In the genomic region with DNA sequence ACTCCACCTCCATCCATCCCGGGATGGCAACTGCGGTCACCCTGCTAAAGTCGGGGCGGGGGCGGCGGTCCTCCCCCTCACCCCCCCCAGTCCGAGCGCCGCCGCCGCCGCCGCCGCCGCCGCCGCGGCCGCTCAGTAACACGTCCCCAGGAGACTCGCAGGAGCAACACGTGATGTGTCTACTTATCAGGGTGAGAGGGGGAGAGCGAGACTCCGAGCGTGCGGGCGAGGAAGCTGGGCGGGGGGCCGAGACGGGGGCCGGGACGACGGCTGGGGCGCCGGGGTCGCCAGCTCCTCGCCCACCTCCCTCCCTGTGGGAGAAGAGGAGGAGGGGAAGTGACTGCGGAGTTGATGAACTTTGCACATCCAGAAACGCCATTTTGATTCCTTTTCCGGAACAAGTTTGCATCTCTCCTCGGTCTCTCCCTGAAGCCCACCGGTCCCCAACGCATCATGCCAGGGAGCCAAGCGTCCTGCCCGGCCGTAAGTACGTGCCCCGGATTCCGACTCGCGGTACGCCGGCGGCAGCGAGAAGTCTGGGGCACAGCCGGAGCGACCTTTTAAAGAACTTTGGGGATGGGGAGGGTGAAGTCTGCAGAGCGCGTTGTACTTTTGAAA, we compare ENCODE assay signal across 8 cellular contexts. TPM values are rescaled to one million over a fixed set of nuclear protein-coding genes. Genes with fewer than 3 reads are reported as not detected.
DNase-seq lines count a peak whose midpoint lies in the region; ATAC-seq and TF ChIP-seq lines count a peak whose summit lies in the region.

A gene with protein sequence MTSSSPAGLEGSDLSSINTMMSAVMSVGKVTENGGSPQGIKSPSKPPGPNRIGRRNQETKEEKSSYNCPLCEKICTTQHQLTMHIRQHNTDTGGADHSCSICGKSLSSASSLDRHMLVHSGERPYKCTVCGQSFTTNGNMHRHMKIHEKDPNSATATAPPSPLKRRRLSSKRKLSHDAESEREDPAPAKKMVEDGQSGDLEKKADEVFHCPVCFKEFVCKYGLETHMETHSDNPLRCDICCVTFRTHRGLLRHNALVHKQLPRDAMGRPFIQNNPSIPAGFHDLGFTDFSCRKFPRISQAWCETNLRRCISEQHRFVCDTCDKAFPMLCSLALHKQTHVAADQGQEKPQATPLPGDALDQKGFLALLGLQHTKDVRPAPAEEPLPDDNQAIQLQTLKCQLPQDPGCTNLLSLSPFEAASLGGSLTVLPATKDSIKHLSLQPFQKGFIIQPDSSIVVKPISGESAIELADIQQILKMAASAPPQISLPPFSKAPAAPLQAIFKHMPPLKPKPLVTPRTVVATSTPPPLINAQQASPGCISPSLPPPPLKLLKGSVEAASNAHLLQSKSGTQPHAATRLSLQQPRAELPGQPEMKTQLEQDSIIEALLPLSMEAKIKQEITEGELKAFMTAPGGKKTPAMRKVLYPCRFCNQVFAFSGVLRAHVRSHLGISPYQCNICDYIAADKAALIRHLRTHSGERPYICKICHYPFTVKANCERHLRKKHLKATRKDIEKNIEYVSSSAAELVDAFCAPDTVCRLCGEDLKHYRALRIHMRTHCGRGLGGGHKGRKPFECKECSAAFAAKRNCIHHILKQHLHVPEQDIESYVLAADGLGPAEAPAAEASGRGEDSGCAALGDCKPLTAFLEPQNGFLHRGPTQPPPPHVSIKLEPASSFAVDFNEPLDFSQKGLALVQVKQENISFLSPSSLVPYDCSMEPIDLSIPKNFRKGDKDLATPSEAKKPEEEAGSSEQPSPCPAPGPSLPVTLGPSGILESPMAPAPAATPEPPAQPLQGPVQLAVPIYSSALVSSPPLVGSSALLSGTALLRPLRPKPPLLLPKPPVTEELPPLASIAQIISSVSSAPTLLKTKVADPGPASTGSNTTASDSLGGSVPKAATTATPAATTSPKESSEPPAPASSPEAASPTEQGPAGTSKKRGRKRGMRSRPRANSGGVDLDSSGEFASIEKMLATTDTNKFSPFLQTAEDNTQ (N-terminal part only) (plus strand): TSS at position 384 of the 618 bp plus-strand sequence. CDS start 73,951 bp downstream, outside the sequence.

- H3K18ac ChIP-seq in neuronal stem cell (ENCODE audit: low read length), result peak within 1 kb of the TSS; percentile 100

- H3K36me3 Mint-ChIP-seq in CD4-positive, alpha-beta memory T cell, result peaks cover 0 to 19% of the 10 kb centered on the region in 2 donors
- H3K36me3 Mint-ChIP-seq in type B pancreatic cell, result peaks cover 3% of the 10 kb centered on the region

- peaks cover 7% of the 10 kb centered on the region for H3K79me1 ChIP-seq in neuronal stem cell (ENCODE audit: low read depth, low read length)

- H3K4me1 ChIP-seq in CD4-positive, alpha-beta memory T cell (ENCODE audit: insufficient read depth, low read length), result peaks cover 36% of the 10 kb centered on the region
- H3K4me1 ChIP-seq in neuronal stem cell (ENCODE audit: control insufficient read depth in 2 of 2, insufficient read depth in 1 of 2, low read depth in 1 of 2, low read length in 2 of 2), result peaks cover 7 to 24% of the 10 kb centered on the region in 2 donors

- H3K27ac ChIP-seq in CD4-positive, alpha-beta memory T cell (ENCODE audit: low read depth, low read length), result peak within 1 kb of the TSS; percentile 74
- H3K27ac ChIP-seq in RWPE1 (peak within 1 kb of the TSS; percentile 90), neuronal stem cell (replicated peaks; ENCODE audit: low read length) (peak within 1 kb of the TSS; percentile 67)

- H3K36me3 ChIP-seq in CD4-positive, alpha-beta memory T cell (ENCODE audit: insufficient read depth, low read length), result no peaks in the 10 kb centered on the region
- H3K36me3 ChIP-seq in neuronal stem cell (replicated peaks in 1 of 2; ENCODE audit: control insufficient read depth in 2 of 2, insufficient read depth in 2 of 2, low read length in 2 of 2), result no peaks in the 10 kb centered on the region

- intact Hi-C loops in CD4-positive, alpha-beta memory T cell (cut with micrococcal nuclease), result loop anchor here (1.0 to 10.0 kb wide), 7 partner anchors 20 to 1845 kb away; partner anchors contain the start of genes FARS2 and LYRM4

- peak within 1 kb of the TSS; percentile 82 to 99 for H3K4me3 ChIP-seq in CD4-positive, alpha-beta memory T cell (ENCODE audit: low read length in 2 of 2)
- H3K4me3 ChIP-seq in foreskin fibroblast (ENCODE audit: low read depth in 1 of 2, low read length in 2 of 2) (peak within 1 kb of the TSS; percentile 97 to 99), neuronal stem cell (ENCODE audit: low read length in 2 of 2) (peak within 1 kb of the TSS; percentile 99 to 100)

- WGBS in neuronal stem cell (ENCODE audit: extremely low coverage in 2 of 2, insufficient read length in 2 of 2, insufficient replicate concordance in 1 of 2), 2 donors, result no CpG with 5 or more reads among the region's 59 CpGs

- peaks cover 30 to 44% (median 36%) of the 10 kb centered on the region in 4 donors for H3K4me1 Mint-ChIP-seq in CD4-positive, alpha-beta memory T cell
- H3K4me1 Mint-ChIP-seq in type B pancreatic cell (ENCODE audit: unreplicated experiment), result peaks cover 32% of the 10 kb centered on the region

- peak within 1 kb of the TSS; percentile 94 to 97 (median 96) for H3K4me3 Mint-ChIP-seq in CD4-positive, alpha-beta memory T cell
- peak within 1 kb of the TSS; percentile 95 for H3K4me3 Mint-ChIP-seq in type B pancreatic cell

- CTCF ChIA-PET in CD4-positive, alpha-beta memory T cell (lab: Charles Lee; ENCODE audit: partially characterized antibody), result interaction anchor here (1.9 kb wide), 1 partner anchor 33 kb away, joined by 6 read pairs; no protein-coding TSS in a partner anchor
- CTCF ChIA-PET in RWPE1 (lab: Yijun Ruan, JAX), result interaction anchor here (0.6 to 0.8 kb wide), 3 partner anchors 19 to 395 kb away, joined by 3 to 4 read pairs (median 3); no protein-coding TSS in a partner anchor

- H3K23ac ChIP-seq in neuronal stem cell (ENCODE audit: low read depth, low read length, poor library complexity), result peak within 1 kb of the TSS; percentile 95

- no peaks in the 10 kb centered on the region for H3K27me3 ChIP-seq in CD4-positive, alpha-beta memory T cell (ENCODE audit: insufficient read depth, low read length)
- H3K27me3 ChIP-seq in neuronal stem cell (ENCODE audit: control insufficient read depth in 3 of 3, insufficient read depth in 3 of 3, low read depth in 1 of 3, low read length in 3 of 3), result peaks cover 0 to 22% (median 0%) of the 10 kb centered on the region in 3 experiments

- peak within 1 kb of the TSS; percentile 90 for H3K4me2 ChIP-seq in neuronal stem cell (ENCODE audit: insufficient read depth, low read length, poor library complexity, severe bottlenecking)

- peak within 1 kb of the TSS; percentile 95 for H2BK120ac ChIP-seq in neuronal stem cell (ENCODE audit: low read depth, low read length)

- H3K27ac Mint-ChIP-seq in CD4-positive, alpha-beta memory T cell, result peak within 1 kb of the TSS; percentile 94 to 96 (median 95)
- peak within 1 kb of the TSS; percentile 98 for H3K27ac Mint-ChIP-seq in type B pancreatic cell

- peak within 1 kb of the TSS; percentile 96 for H2BK15ac ChIP-seq in neuronal stem cell (ENCODE audit: low read length)

- POLR2A ChIA-PET in CD4-positive, alpha-beta memory T cell (lab: Charles Lee; ENCODE audit: partially characterized antibody), result interaction anchor here (1.4 to 7.1 kb wide), 7 partner anchors 11 to 55 kb away, joined by 3 to 58 read pairs (median 14); no protein-coding TSS in a partner anchor
- POLR2A ChIA-PET in RWPE1 (lab: Yijun Ruan, JAX; ENCODE audit: low non-redundant PET), result no interaction called here

- H3K9ac ChIP-seq in neuronal stem cell (ENCODE audit: low read depth, low read length, poor library complexity), result peak within 1 kb of the TSS; percentile 90

- H3K9me3 Mint-ChIP-seq in CD4-positive, alpha-beta memory T cell, result no peaks in the 10 kb centered on the region
- H3K9me3 Mint-ChIP-seq in type B pancreatic cell, result no peaks in the 10 kb centered on the region

- H3K27me3 Mint-ChIP-seq in CD4-positive, alpha-beta memory T cell, result no peaks in the 10 kb centered on the region
- H3K27me3 Mint-ChIP-seq in type B pancreatic cell, result no peaks in the 10 kb centered on the region

- peak; percentile 57 for ATAC-seq in GM19397 (IDR thresholded peaks at IDR 0.05; ENCODE audit: unreplicated experiment)
- peak; percentile 46 for ATAC-seq in HG03571 (IDR thresholded peaks at IDR 0.05; ENCODE audit: unreplicated experiment)

- H4K91ac ChIP-seq in neuronal stem cell (ENCODE audit: low read depth, low read length, poor library complexity), result peak within 1 kb of the TSS; percentile 48

- peak; percentile 54 to 77 (median 64) for DNase-seq in CD4-positive, alpha-beta memory T cell
- peak; percentile 79 for DNase-seq in RWPE1 (ENCODE audit: low spot score)
- peak; percentile 49 for DNase-seq in activated gamma-delta T cell treated with Interleukin-2 at 50 U/mL for 16 hours
- DNase-seq in foreskin fibroblast, result peak; percentile 50 to 81
- DNase-seq in neuronal stem cell (ENCODE audit: low spot score), result peak; percentile 58
- DNase-seq in type B pancreatic cell (ENCODE audit: extremely low spot score, unreplicated experiment), result peak; percentile 73

- H4K8ac ChIP-seq in neuronal stem cell (ENCODE audit: low read depth, low read length), result peak within 1 kb of the TSS; percentile 82

- TF ChIP-seq CTCF in RWPE1 (conservative IDR thresholded peaks at IDR 0.05; ENCODE audit: low read depth) (no peak), foreskin fibroblast (IDR thresholded peaks at IDR 0.05; ENCODE audit: low read depth, low read length) (no peak), type B pancreatic cell (conservative IDR thresholded peaks at IDR 0.05) (no peak)

- peak within 1 kb of the TSS; percentile 77 for H3K14ac ChIP-seq in neuronal stem cell (ENCODE audit: low read length)

- H2BK12ac ChIP-seq in neuronal stem cell (ENCODE audit: low read length), result peak within 1 kb of the TSS; percentile 97

- no peaks in the 10 kb centered on the region for H3K9me3 ChIP-seq in CD4-positive, alpha-beta memory T cell (ENCODE audit: control insufficient read depth in 1 of 2, low read length in 2 of 2)
- H3K9me3 ChIP-seq in neuronal stem cell (replicated peaks in 1 of 2; ENCODE audit: control insufficient read depth in 2 of 2, insufficient read depth in 1 of 2, low read depth in 1 of 2, low read length in 2 of 2), result no peaks in the 10 kb centered on the region

- peak within 1 kb of the TSS; percentile 83 for H2BK5ac ChIP-seq in neuronal stem cell (ENCODE audit: low read length)

- H3K4ac ChIP-seq in neuronal stem cell (ENCODE audit: low read length), result peak within 1 kb of the TSS; percentile 80

- peak within 1 kb of the TSS; percentile 83 for H2AK5ac ChIP-seq in neuronal stem cell (ENCODE audit: low read depth, low read length)

- H2AFZ ChIP-seq in neuronal stem cell (ENCODE audit: low read length), result peak within 1 kb of the TSS; percentile 98

RNA-seq across cellular contexts. Expression of the gene that starts here (rescaled TPM):
- 10 to 100 TPM; 43.0 to 43.4 TPM for total RNA-seq in CD4-positive, alpha-beta memory T cell
- 1 to 10 TPM in 1 of 2 donors, under 1 TPM in 1; 0.50 to 7.4 TPM for polyA plus RNA-seq in CD4-positive, alpha-beta memory T cell
- polyA plus RNA-seq in neuronal stem cell (2013, experiment 1 of 2), result 5.7 TPM
- polyA plus RNA-seq in neuronal stem cell (2013, experiment 2 of 2), result 6.0 TPM
- 43.9 and 67.0 TPM in 2 replicates for total RNA-seq in type B pancreatic cell (ENCODE audit: low replicate concordance)

Comparison
In these comparisons a context has a peak if more than half of its experiments do, and no peak if none do; other contexts are left out.
1. Peak in every context shown above with its lines: DNase-seq, ATAC-seq, H3K4me3 ChIP-seq and H3K27ac ChIP-seq.